In genomic region chr7:127107601-127108007, GRCh38 we compare ENCODE assay signal across 8 cellular contexts.
DNase-seq lines count a peak whose midpoint lies in the region.

No MANE protein-coding gene starts in this region.

- H3K79me2 ChIP-seq in GM23248 (ENCODE audit: insufficient read depth) (no peaks in the 10 kb centered on the region), trophoblast cell (ENCODE audit: control insufficient read depth, insufficient read depth, low read length, poor library complexity) (no peaks in the 10 kb centered on the region)

- DNase-seq in activated gamma-delta T cell treated with Interleukin-2 at 50 U/mL for 16 hours, result peak; percentile 19
- no peak for DNase-seq in activated gamma-delta T cell (lab: John Stamatoyannopoulos, UW)
- peak; percentile 54 for DNase-seq in GM23248
- peak; percentile 56 for DNase-seq in HuH-7 (ENCODE audit: low spot score)
- DNase-seq in T1000 (lab: John Stamatoyannopoulos, UW), result peak; percentile 10
- DNase-seq in fibroblast of peridontal ligament (ENCODE audit: extremely low read depth), result peak; percentile 22
- DNase-seq in trophoblast cell, result peak; percentile 45 to 86
- no peak for DNase-seq in NCI-H2196 (lab: John Stamatoyannopoulos, UW; ENCODE audit: unreplicated experiment)

- H3K18ac ChIP-seq in trophoblast cell (ENCODE audit: low read length), result no peak overlapping the region

- no peak overlapping the region for H4K91ac ChIP-seq in trophoblast cell (ENCODE audit: low read depth, low read length)

- no peak overlapping the region for H3K4ac ChIP-seq in trophoblast cell (ENCODE audit: low read depth, low read length)

- no peaks in the 10 kb centered on the region for H4K20me1 ChIP-seq in GM23248 (ENCODE audit: insufficient read depth)

- no peak overlapping the region for H2AFZ ChIP-seq in GM23248
- no peak overlapping the region for H2AFZ ChIP-seq in trophoblast cell (ENCODE audit: insufficient read depth, low read length, poor library complexity)

- no peak overlapping the region for H2AK5ac ChIP-seq in trophoblast cell (ENCODE audit: low read length)

- H2BK5ac ChIP-seq in trophoblast cell (ENCODE audit: low read depth, low read length, poor library complexity), result no peak overlapping the region

- H3K14ac ChIP-seq in trophoblast cell (ENCODE audit: low read length), result no peak overlapping the region

- H3K36me3 ChIP-seq in GM23248 (ENCODE audit: low read depth), result no peaks in the 10 kb centered on the region
- no peaks in the 10 kb centered on the region for H3K36me3 ChIP-seq in trophoblast cell (ENCODE audit: control insufficient read depth in 1 of 2, insufficient read depth in 2 of 2, low read length in 2 of 2)

- no peaks in the 10 kb centered on the region for H3K9me2 ChIP-seq in GM23248 (ENCODE audit: insufficient read depth)

- H4K8ac ChIP-seq in trophoblast cell (ENCODE audit: low read depth, low read length), result no peak overlapping the region

- no peak overlapping the region for H2BK12ac ChIP-seq in trophoblast cell (ENCODE audit: low read length)

- H3K4me1 ChIP-seq in GM23248 (ENCODE audit: insufficient read depth) (no peaks in the 10 kb centered on the region), trophoblast cell (ENCODE audit: control insufficient read depth in 1 of 2, insufficient read depth in 2 of 2, low read length in 2 of 2) (no peaks in the 10 kb centered on the region)

- no peak overlapping the region for H2BK120ac ChIP-seq in trophoblast cell (ENCODE audit: insufficient read depth, low read length, poor library complexity)

- H3K4me3 ChIP-seq in GM23248, result no peak overlapping the region
- H3K4me3 ChIP-seq in trophoblast cell (ENCODE audit: low read depth, low read length), result no peak overlapping the region

- in situ Hi-C loops in GM23248 (cut with MboI), result no loop called here

- H4K12ac ChIP-seq in trophoblast cell (ENCODE audit: low read depth, low read length), result no peak overlapping the region

- H3K4me2 ChIP-seq in GM23248 (ENCODE audit: unreplicated experiment), result no peak overlapping the region
- H3K4me2 ChIP-seq in trophoblast cell (ENCODE audit: low read length), result no peak overlapping the region

- H3K9ac ChIP-seq in GM23248 (no peak overlapping the region), trophoblast cell (ENCODE audit: low read length) (no peak overlapping the region)

- no peak overlapping the region for H3K23ac ChIP-seq in trophoblast cell (ENCODE audit: low read length)

- no peaks in the 10 kb centered on the region for H3K27me3 ChIP-seq in GM23248 (replicated peaks; ENCODE audit: insufficient read depth)
- H3K27me3 ChIP-seq in trophoblast cell (ENCODE audit: insufficient read depth, low read length), result no peaks in the 10 kb centered on the region

- no peak overlapping the region for H3K27ac ChIP-seq in GM23248
- H3K27ac ChIP-seq in trophoblast cell (ENCODE audit: low read depth, low read length), result no peak overlapping the region

- H3K79me1 ChIP-seq in trophoblast cell (ENCODE audit: low read length), result no peaks in the 10 kb centered on the region

- H3F3A ChIP-seq in GM23248 (ENCODE audit: insufficient read depth), result no peaks in the 10 kb centered on the region

- 6 to 8% methylated on average over 5 of the region's 5 CpGs for WGBS in GM23248 (ENCODE audit: low coverage in 1 of 2, low lambda C conversion rate in 2 of 2, missing lambda C conversion rate in 2 of 2), 2 experiments
- WGBS in trophoblast cell (ENCODE audit: extremely low coverage, insufficient coverage, insufficient read length), result no CpG with 5 or more reads among the region's 5 CpGs

- H3K9me3 ChIP-seq in GM23248 (ENCODE audit: low read depth) (no peaks in the 10 kb centered on the region), trophoblast cell (ENCODE audit: insufficient read depth, low read depth, low read length) (no peaks in the 10 kb centered on the region)

Comparison
In these comparisons a context has a peak if more than half of its experiments do, and no peak if none do; other contexts are left out.
1. DNase-seq: peak in activated gamma-delta T cell treated with Interleukin-2 at 50 U/mL for 16 hours (single experiment), GM23248 (single experiment), HuH-7 (single experiment), T1000 (single experiment), fibroblast of peridontal ligament (single experiment) and trophoblast cell (2 of 2); none in activated gamma-delta T cell (single experiment) and NCI-H2196 (single experiment).